Comparison of ENCODE assay signal across 10 cellular contexts in genomic region chr22:44031111-44031963, GRCh38. TPM values are rescaled to one million over a fixed set of nuclear protein-coding genes. Genes with fewer than 3 reads are reported as not detected.
A peak's percentile ranks its signal among the peaks of the same experiment; 100 is the strongest.
DNase-seq lines count a peak whose midpoint lies in the region; ATAC-seq and TF ChIP-seq lines count a peak whose summit lies in the region.
"Had no signal": no experiment of that assay in that cellular context is flagged by ENCODE, and none has a peak within 500 bp of the region (broad histone marks: within the 10 kb centered on the region; RNA-seq: fewer than 3 reads in every experiment).

No MANE protein-coding gene starts in this region.

- no peak overlapping the region for H2BK5ac ChIP-seq in H9 (ENCODE audit: insufficient read length, low read length)

- H3K36me3 ChIP-seq in A673 (ENCODE audit: insufficient read depth, low read length, poor library complexity, severe bottlenecking) (no peaks in the 10 kb centered on the region), lung (ENCODE audit: control insufficient read depth in 2 of 2, insufficient read depth in 2 of 2, low read length in 2 of 2) (no peaks in the 10 kb centered on the region), HAP-1 (replicated peaks) (peaks cover 4% of the 10 kb centered on the region), testis (ENCODE audit: low read depth, missing control alignments) (no peaks in the 10 kb centered on the region)

- H3K27me3 Mint-ChIP-seq in H9 (ENCODE audit: low read depth) (peaks cover 2% of the 10 kb centered on the region; the same call in 1 of the 2 replicates), HFFc6 (ENCODE audit: insufficient read depth) (no peaks in the 10 kb centered on the region; the same call in 1 of the 2 replicates)
- peaks cover 8% of the 10 kb centered on the region for H3K27me3 Mint-ChIP-seq in activated naive CD8-positive, alpha-beta T cell treated with anti-CD3 and anti-CD28 coated beads for 36 hours

- no peak overlapping the region for H3K14ac ChIP-seq in H9 (ENCODE audit: insufficient read depth, low read length)

- no peak overlapping the region for H2BK15ac ChIP-seq in H9 (ENCODE audit: low read depth, low read length)

- H3K9me3 ChIP-seq in A673 (ENCODE audit: low read depth, low read length, poor library complexity, severe bottlenecking) (no peaks in the 10 kb centered on the region), H9 (ENCODE audit: control insufficient read depth, low read depth, low read length) (no peaks in the 10 kb centered on the region), lung (ENCODE audit: control insufficient read depth in 2 of 2, insufficient read depth in 1 of 2, low read length in 1 of 2) (no peaks in the 10 kb centered on the region), HAP-1 (no peaks in the 10 kb centered on the region), testis (no peaks in the 10 kb centered on the region)

- POLR2A ChIA-PET in A673 (lab: Charles Lee; ENCODE audit: low non-redundant PET): no interaction called here

- no peak overlapping the region for H3K23ac ChIP-seq in H9 (ENCODE audit: insufficient read length, low read depth, low read length)

- CTCF ChIA-PET in A673 (lab: Charles Lee): interaction anchor here (1.1 kb wide), 1 partner anchor 38 kb away, joined by 3 read pairs; no protein-coding TSS in a partner anchor

- no peak overlapping the region for H2BK12ac ChIP-seq in H9 (ENCODE audit: insufficient read length, low read depth, low read length)

- no peak overlapping the region for H3K9ac ChIP-seq in H9 (ENCODE audit: extremely low read depth, insufficient read length, low read length)

- no peak overlapping the region for H2BK20ac ChIP-seq in H9 (ENCODE audit: low read depth, low read length, poor library complexity, severe bottlenecking)

- no peak overlapping the region for H3K4ac ChIP-seq in H9 (ENCODE audit: low read depth, low read length)

- no peak for TF ChIP-seq CTCF in A673 (conservative IDR thresholded peaks at IDR 0.05; ENCODE audit: low read depth, low read length)
- TF ChIP-seq CTCF in H9 (conservative IDR thresholded peaks at IDR 0.05): no peak
- no peak for TF ChIP-seq CTCF in lung (IDR thresholded peaks at IDR 0.05; ENCODE audit: control extremely low read depth, extremely low read depth)
- no peak for TF ChIP-seq CTCF in HFFc6 (IDR thresholded peaks at IDR 0.05)
- TF ChIP-seq CTCF in testis (IDR thresholded peaks at IDR 0.05): no peak

- no peaks in the 10 kb centered on the region for H3K79me2 ChIP-seq in H9 (ENCODE audit: insufficient read depth, low read length)

- no peak overlapping the region for H4K91ac ChIP-seq in H9 (ENCODE audit: insufficient read length, low read depth, low read length)

- no peaks in the 10 kb centered on the region for H3K79me1 ChIP-seq in H9 (ENCODE audit: insufficient read depth, low read depth, low read length, poor library complexity, severe bottlenecking)

- no peak overlapping the region for H3T11ph ChIP-seq in H9 (ENCODE audit: low read length)

- H3K4me1 ChIP-seq in A673 (ENCODE audit: insufficient read depth, low read length, poor library complexity, severe bottlenecking): peaks cover 16% of the 10 kb centered on the region
- H3K4me1 ChIP-seq in H9 (ENCODE audit: insufficient read depth, low read length): no peaks in the 10 kb centered on the region
- peaks cover 11 to 15% of the 10 kb centered on the region in 2 donors for H3K4me1 ChIP-seq in lung (ENCODE audit: control insufficient read depth in 2 of 2, insufficient read depth in 2 of 2, low read length in 2 of 2)
- H3K4me1 ChIP-seq in HAP-1: peaks cover 7% of the 10 kb centered on the region
- peaks cover 2% of the 10 kb centered on the region for H3K4me1 ChIP-seq in testis

- H3K27ac ChIP-seq in A673 (ENCODE audit: low read depth, low read length, poor library complexity, severe bottlenecking): no peak overlapping the region
- H3K27ac ChIP-seq in H9 (ENCODE audit: insufficient read length, low read depth, low read length): no peak overlapping the region
- peak overlapping the region; percentile 51 to 90 for H3K27ac ChIP-seq in lung (ENCODE audit: low read depth in 1 of 2, low read length in 1 of 2)
- H3K27ac ChIP-seq in testis: no peak overlapping the region

- no peaks in the 10 kb centered on the region for H3K23me2 ChIP-seq in H9 (ENCODE audit: insufficient read length, low read depth, low read length, poor library complexity, severe bottlenecking)

- in situ Hi-C loops in HAP-1 (cut with MboI; ENCODE audit: low sequenced_read_pairs): no loop called here

- TF ChIP-seq POLR2A in testis (IDR thresholded peaks at IDR 0.05): no peak

- H4K8ac ChIP-seq in H9 (replicated peaks; ENCODE audit: insufficient read length, low read depth, low read length): no peak overlapping the region

- H4K20me1 ChIP-seq in H9 (ENCODE audit: control insufficient read depth, insufficient read depth, insufficient read length): no peaks in the 10 kb centered on the region

- peak; percentile 16 for DNase-seq in A673 (ENCODE audit: low spot score)
- DNase-seq in H9: no peak
- DNase-seq in activated naive CD8-positive, alpha-beta T cell treated with anti-CD3 and anti-CD28 coated beads for 36 hours: peak; percentile 16
- DNase-seq in lung (ENCODE audit: low spot score): no peak
- DNase-seq in HFFc6: no peak
- DNase-seq in HAP-1 (ENCODE audit: low spot score in 2 of 2): no peak
- DNase-seq in testis: no peak
- DNase-seq: central memory CD4-positive, alpha-beta T cell; SIG-M5 had no signal

- H3K4me3 ChIP-seq in A673 (ENCODE audit: low read depth, low read length, poor library complexity, severe bottlenecking): no peak overlapping the region
- H3K4me3 ChIP-seq in lung: no peak overlapping the region
- no peak overlapping the region for H3K4me3 ChIP-seq in HAP-1
- H3K4me3 ChIP-seq in testis: no peak overlapping the region

- no peak overlapping the region for H2AK5ac ChIP-seq in H9 (ENCODE audit: insufficient read length, low read length)

- H3K4me3 Mint-ChIP-seq in H9 (no peak overlapping the region), HFFc6 (no peak overlapping the region)
- peak overlapping the region; percentile 33 for H3K4me3 Mint-ChIP-seq in activated naive CD8-positive, alpha-beta T cell treated with anti-CD3 and anti-CD28 coated beads for 36 hours

- H3K4me1 Mint-ChIP-seq in H9 (peaks cover 14 to 15% of the 10 kb centered on the region in 2 experiments), HFFc6 (ENCODE audit: low read depth) (no peaks in the 10 kb centered on the region)
- peaks cover 32% of the 10 kb centered on the region for H3K4me1 Mint-ChIP-seq in activated naive CD8-positive, alpha-beta T cell treated with anti-CD3 and anti-CD28 coated beads for 36 hours

- H2AFZ ChIP-seq in H9 (ENCODE audit: low read length): no peak overlapping the region

- H3K18ac ChIP-seq in H9 (ENCODE audit: insufficient read length, low read depth, low read length): no peak overlapping the region

- H3K4me2 ChIP-seq in H9 (ENCODE audit: insufficient read depth, insufficient read length, low read length): no peak overlapping the region

- no CpG with 5 or more reads among the region's 24 CpGs for WGBS in H9 (ENCODE audit: extremely low coverage, insufficient read length, low lambda C conversion rate)
- 58 to 63% methylated on average over 24 of the region's 24 CpGs for WGBS in lung, 2 donors
- 79 to 85% methylated on average over 21 to 24 of the region's 24 CpGs for WGBS in testis, 2 donors

- H3K27me3 ChIP-seq in A673 (replicated peaks; ENCODE audit: insufficient read depth, low read depth, low read length, poor library complexity) (no peaks in the 10 kb centered on the region), H9 (ENCODE audit: insufficient read depth, low read length) (no peaks in the 10 kb centered on the region), lung (ENCODE audit: control insufficient read depth, insufficient read depth) (no peaks in the 10 kb centered on the region), HAP-1 (ENCODE audit: low read depth) (no peaks in the 10 kb centered on the region), testis (no peaks in the 10 kb centered on the region)

- no peaks in the 10 kb centered on the region for H3K9me3 Mint-ChIP-seq in H9
- H3K9me3 Mint-ChIP-seq in activated naive CD8-positive, alpha-beta T cell treated with anti-CD3 and anti-CD28 coated beads for 36 hours: no peaks in the 10 kb centered on the region
- H3K9me3 Mint-ChIP-seq in HFFc6: no peaks in the 10 kb centered on the region

- H4K5ac ChIP-seq in H9 (ENCODE audit: insufficient read length, low read depth, low read length): no peak overlapping the region

- no peak overlapping the region for H2BK120ac ChIP-seq in H9 (ENCODE audit: low read depth, low read length, poor library complexity, severe bottlenecking)

- intact Hi-C loops in A673 (cut with micrococcal nuclease; ENCODE audit: unreplicated experiment) (no loop called here), testis (cut with DNase I; ENCODE audit: low total_unique reads) (no loop called here)

- no peak overlapping the region for H3K56ac ChIP-seq in H9 (ENCODE audit: insufficient read length, low read depth, low read length)

- BruUV-seq in A673 (replicated peaks; lab: Mats Ljungman, UMichigan): no TSS peak

- H3K27ac Mint-ChIP-seq in H9 (peak overlapping the region in 2 of 3 experiments; percentile 15 to 18; a peak in 1 of 7 replicates), HFFc6 (no peak overlapping the region)
- peak overlapping the region; percentile 47 for H3K27ac Mint-ChIP-seq in activated naive CD8-positive, alpha-beta T cell treated with anti-CD3 and anti-CD28 coated beads for 36 hours

- ATAC-seq in lung (ENCODE audit: insufficient read depth, low FRiP score) (no peak), GM19467 (IDR thresholded peaks at IDR 0.05; ENCODE audit: unreplicated experiment) (no peak)

- H3K36me3 Mint-ChIP-seq in H9 (ENCODE audit: insufficient read depth in 1 of 3, low read depth in 3 of 3) (no peaks in the 10 kb centered on the region), HFFc6 (ENCODE audit: low read depth) (no peaks in the 10 kb centered on the region)
- peaks cover 22% of the 10 kb centered on the region for H3K36me3 Mint-ChIP-seq in activated naive CD8-positive, alpha-beta T cell treated with anti-CD3 and anti-CD28 coated beads for 36 hours

RNA-seq across cellular contexts. Expression of gene PARVB, which starts 7.2 kb away (rescaled TPM):
- total RNA-seq in A673 (2021): 18.3 and 18.4 TPM in 2 replicates
- total RNA-seq in H9 (2021): 15.6 and 17.2 TPM in 2 replicates
- 10 to 100 TPM; 71.4 to 71.5 TPM for total RNA-seq in activated naive CD8-positive, alpha-beta T cell treated with anti-CD3 and anti-CD28 coated beads for 36 hours
- 10 to 100 TPM; 49.4 to 50.1 TPM for total RNA-seq in lung
- polyA plus RNA-seq in lung: 10 to 100 TPM; 16.9 to 64.2 TPM
- 10 to 100 TPM; 36.5 to 44.2 (median 38.9) TPM for total RNA-seq in HFFc6 (2021; fragmentation: NEBNext Ultra II Directional; extraction: Animal tissue kit (Norgen Biotek cat#: 25700))
- total RNA-seq in testis: 10 to 100 TPM; 11.6 to 23.7 TPM
- polyA plus RNA-seq in testis (ENCODE audit: insufficient read depth, low read depth, low replicate concordance): 27.5 TPM

Comparison
In these comparisons a context has a peak if more than half of its experiments do, and no peak if none do; other contexts are left out.
1. DNase-seq: peak in A673 (single experiment) and activated naive CD8-positive, alpha-beta T cell treated with anti-CD3 and anti-CD28 coated beads for 36 hours (single experiment); none in H9 (single experiment), lung (single experiment), HFFc6 (single experiment), HAP-1 (0 of 2) and testis (single experiment).
2. H3K27ac ChIP-seq: peak in lung (2 of 2); none in A673 (single experiment), H9 (single experiment) and testis (0 of 2).